In genomic region chr5:172861461-172861860, GRCh38 we compare ENCODE assay signal across 11 cellular contexts. TPM values are rescaled to one million over a fixed set of nuclear protein-coding genes. Genes with fewer than 3 reads are reported as not detected.
DNase-seq lines count a peak whose midpoint lies in the region; ATAC-seq and TF ChIP-seq lines count a peak whose summit lies in the region.
"Had no signal": no experiment of that assay in that cellular context is flagged by ENCODE, and none has a peak within 500 bp of the region (broad histone marks: within the 10 kb centered on the region; RNA-seq: fewer than 3 reads in every experiment).

No MANE protein-coding gene starts in this region.

- no peak for TF ChIP-seq RAD21 in IMR-90 (IDR thresholded peaks at IDR 0.05; ENCODE audit: low read length)

- ATAC-seq in IMR-90 (ENCODE audit: low read depth) (no peak), GM19395 (IDR thresholded peaks at IDR 0.05; ENCODE audit: unreplicated experiment) (no peak), HG03108 (IDR thresholded peaks at IDR 0.05; ENCODE audit: unreplicated experiment) (no peak), HG03045 (IDR thresholded peaks at IDR 0.05; ENCODE audit: unreplicated experiment) (no peak)

- 89% methylated on average over 4 of the region's 5 CpGs; no CpG with 5 or more reads in 1 of the 2 experiments for WGBS in IMR-90 (ENCODE audit: extremely low coverage in 2 of 2, insufficient read length in 1 of 2), 2 experiments
- 87% methylated on average over 5 of the region's 5 CpGs for WGBS in mesenchymal stem cell
- 64% methylated on average over 5 of the region's 5 CpGs for WGBS in suprapubic skin

- H2BK20ac ChIP-seq in IMR-90 (ENCODE audit: low read depth, low read length), result peak overlapping the region; percentile 82; the same call in 1 of the 2 replicates

- H3K4me1 ChIP-seq in IMR-90 (ENCODE audit: control insufficient read depth, insufficient read depth, low read length), result peaks cover 45% of the 10 kb centered on the region
- H3K4me1 ChIP-seq in mesenchymal stem cell (ENCODE audit: control insufficient read depth, insufficient read depth, low read depth, low read length), result peaks cover 43% of the 10 kb centered on the region
- peaks cover 67% of the 10 kb centered on the region for H3K4me1 ChIP-seq in suprapubic skin

- 0 out of 2 replicates have a peak, but pooled peaks cover 3% of the 10 kb centered on the region for H4K20me1 ChIP-seq in IMR-90 (ENCODE audit: insufficient read depth, low read length)

- H4K8ac ChIP-seq in IMR-90 (ENCODE audit: low read depth in 2 of 2, low read length in 2 of 2) (peak overlapping the region; percentile 58 to 84), mesenchymal stem cell (ENCODE audit: low read length) (no peak overlapping the region)

- TF ChIP-seq CTCF in IMR-90 (conservative IDR thresholded peaks at IDR 0.05; ENCODE audit: low read depth, low read length), result no peak
- no peak for TF ChIP-seq CTCF in MCF 10A (IDR thresholded peaks at IDR 0.05; ENCODE audit: unreplicated experiment)
- TF ChIP-seq CTCF in suprapubic skin (IDR thresholded peaks at IDR 0.05), result no peak

- H3K9me3 ChIP-seq in IMR-90 (ENCODE audit: control insufficient read depth, insufficient read depth, low read length), result no peaks in the 10 kb centered on the region
- H3K9me3 ChIP-seq in mesenchymal stem cell (ENCODE audit: control insufficient read depth, low read length), result no peaks in the 10 kb centered on the region
- no peaks in the 10 kb centered on the region for H3K9me3 ChIP-seq in suprapubic skin

- peak overlapping the region; percentile 50 for H3K4me3 Mint-ChIP-seq in MCF 10A (ENCODE audit: unreplicated experiment)

- H2BK120ac ChIP-seq in IMR-90 (ENCODE audit: low read depth, low read length) (peak overlapping the region; percentile 94), mesenchymal stem cell (ENCODE audit: low read depth, low read length) (no peak overlapping the region)

- no peak for TF ChIP-seq POLR2A in IMR-90 (IDR thresholded peaks at IDR 0.05; ENCODE audit: low read depth, low read length)
- TF ChIP-seq POLR2A in suprapubic skin (IDR thresholded peaks at IDR 0.05), result no peak

- H3K9me1 ChIP-seq in IMR-90 (ENCODE audit: insufficient read depth, low read length), result peaks cover 45% of the 10 kb centered on the region

- H4K91ac ChIP-seq in IMR-90 (ENCODE audit: insufficient read depth, low read depth, low read length) (peak overlapping the region; percentile 89), mesenchymal stem cell (ENCODE audit: low read length) (no peak overlapping the region)

- dilution Hi-C loops in IMR-90 (cut with HindIII; ENCODE audit: low sequenced_read_pairs, unreplicated experiment), result no loop called here

- no peak for TF ChIP-seq EP300 in suprapubic skin (IDR thresholded peaks at IDR 0.05)

- DNase-seq in IMR-90, result no peak
- no peak for DNase-seq in MCF 10A (ENCODE audit: unreplicated experiment)
- DNase-seq in mesenchymal stem cell, result no peak
- DNase-seq in suprapubic skin (ENCODE audit: low spot score in 2 of 2), result no peak
- DNase-seq in SKM-1 (lab: John Stamatoyannopoulos, UW; ENCODE audit: unreplicated experiment), result no peak
- DNase-seq: activated gamma-delta T cell, NCI-H2081, SIG-M5 had no signal

- no peak overlapping the region for H3K4me3 ChIP-seq in IMR-90 (ENCODE audit: insufficient read depth, low read depth, low read length)
- peak overlapping the region in 1 of 2 experiments; percentile 37 for H3K4me3 ChIP-seq in mesenchymal stem cell (ENCODE audit: insufficient read depth in 1 of 2, low read depth in 1 of 2, low read length in 2 of 2)
- H3K4me3 ChIP-seq in suprapubic skin, result no peak overlapping the region

- H3K9ac ChIP-seq in IMR-90 (ENCODE audit: low read depth, low read length), result no peak overlapping the region
- H3K9ac ChIP-seq in mesenchymal stem cell (ENCODE audit: low read length), result peak overlapping the region; percentile 81

- no peaks in the 10 kb centered on the region for H3K27me3 Mint-ChIP-seq in MCF 10A (ENCODE audit: insufficient read depth, unreplicated experiment)

- H2AK5ac ChIP-seq in IMR-90 (ENCODE audit: low read depth, low read length), result peak overlapping the region; percentile 98
- H2AK5ac ChIP-seq in mesenchymal stem cell (ENCODE audit: low read length, severe bottlenecking), result peak overlapping the region; percentile 50

- H2BK5ac ChIP-seq in IMR-90 (ENCODE audit: low read depth, low read length, poor library complexity, severe bottlenecking) (peak overlapping the region; percentile 95), mesenchymal stem cell (ENCODE audit: low read depth, low read length, poor library complexity, severe bottlenecking) (no peak overlapping the region)

- H3K23ac ChIP-seq in IMR-90 (ENCODE audit: low read depth, low read length) (peak overlapping the region; percentile 89; the same call in 1 of the 2 replicates), mesenchymal stem cell (ENCODE audit: low read length in 2 of 2) (no peak overlapping the region)

- H3K14ac ChIP-seq in IMR-90 (replicated peaks; ENCODE audit: low read depth, low read length) (peak overlapping the region; percentile 79), mesenchymal stem cell (ENCODE audit: low read length in 2 of 2) (no peak overlapping the region)

- no peak overlapping the region for H2AK9ac ChIP-seq in IMR-90 (replicated peaks; ENCODE audit: low read depth, low read length, poor library complexity)

- in situ Hi-C loops in IMR-90 (cut with MboI; ENCODE audit: low sequenced_read_pairs), result no loop called here

- no peak overlapping the region for H3K4me2 ChIP-seq in IMR-90 (ENCODE audit: low read depth, low read length)
- H3K4me2 ChIP-seq in mesenchymal stem cell (ENCODE audit: low read length, poor library complexity, severe bottlenecking), result no peak overlapping the region

- CTCF ChIA-PET in IMR-90 (lab: Yijun Ruan, JAX), result interaction anchor here (0.6 kb wide), 1 partner anchor 478 kb away, joined by 4 read pairs; no protein-coding TSS in a partner anchor
- CTCF ChIA-PET in MCF 10A (lab: Yijun Ruan, JAX), result interaction anchor here (0.6 to 2.8 kb wide), 6 partner anchors 8 to 147 kb away, joined by 3 to 20 read pairs (median 4); no protein-coding TSS in a partner anchor

- H3K56ac ChIP-seq in IMR-90 (ENCODE audit: extremely low read depth, insufficient read depth, low read length), result no peak overlapping the region

- peak overlapping the region; percentile 59 for H4K5ac ChIP-seq in IMR-90 (ENCODE audit: low read depth, low read length)

- H3K27me3 ChIP-seq in IMR-90 (ENCODE audit: control insufficient read depth, insufficient read depth, low read length), result no peaks in the 10 kb centered on the region
- H3K27me3 ChIP-seq in mesenchymal stem cell (ENCODE audit: control insufficient read depth in 1 of 2, insufficient read depth in 1 of 2, low read length in 2 of 2), result no peaks in the 10 kb centered on the region
- no peaks in the 10 kb centered on the region for H3K27me3 ChIP-seq in suprapubic skin

- H3K9me3 Mint-ChIP-seq in MCF 10A (ENCODE audit: unreplicated experiment), result no peaks in the 10 kb centered on the region

- H3K36me3 Mint-ChIP-seq in MCF 10A (ENCODE audit: insufficient read depth, unreplicated experiment), result peaks cover 47% of the 10 kb centered on the region

- H3K79me1 ChIP-seq in IMR-90 (ENCODE audit: low read depth in 1 of 2, low read length in 2 of 2) (peaks cover 21 to 87% of the 10 kb centered on the region in 2 experiments), mesenchymal stem cell (replicated peaks; ENCODE audit: low read length, poor library complexity, severe bottlenecking) (peaks cover 28% of the 10 kb centered on the region)

- H3K4me1 Mint-ChIP-seq in MCF 10A (ENCODE audit: insufficient read depth, unreplicated experiment), result peaks cover 60% of the 10 kb centered on the region

- BruUV-seq in IMR-90 (replicated peaks; lab: Mats Ljungman, UMichigan), result no TSS peak
- BruUV-seq in MCF 10A (replicated peaks; lab: Mats Ljungman, UMichigan), result TSS peak; percentile 22

- H2AFZ ChIP-seq in IMR-90 (replicated peaks; ENCODE audit: low read length, poor library complexity) (no peak overlapping the region), mesenchymal stem cell (ENCODE audit: low read depth, low read length) (no peak overlapping the region)

- H3K18ac ChIP-seq in IMR-90 (ENCODE audit: low read depth, low read length) (peak overlapping the region; percentile 61; the same call in 1 of the 2 replicates), mesenchymal stem cell (ENCODE audit: low read depth in 1 of 2, low read length in 2 of 2) (no peak overlapping the region)

- H3K4ac ChIP-seq in IMR-90 (ENCODE audit: low read depth, low read length) (peak overlapping the region; percentile 95), mesenchymal stem cell (ENCODE audit: low read depth in 1 of 2, low read length in 2 of 2) (no peak overlapping the region)

- H3K27ac ChIP-seq in IMR-90 (ENCODE audit: insufficient read depth, low read length), result peak overlapping the region; percentile 62
- no peak overlapping the region for H3K27ac ChIP-seq in mesenchymal stem cell (ENCODE audit: low read length, poor library complexity, severe bottlenecking)
- H3K27ac ChIP-seq in suprapubic skin, result peak overlapping the region; percentile 91

- peaks cover 5% of the 10 kb centered on the region; the same call in 1 of the 2 replicates for H3K36me3 ChIP-seq in IMR-90 (ENCODE audit: control insufficient read depth, insufficient read depth, low read length)
- H3K36me3 ChIP-seq in mesenchymal stem cell (ENCODE audit: control insufficient read depth in 1 of 2, insufficient read depth in 2 of 2, low read depth in 1 of 2, low read length in 2 of 2), result peaks cover 13 to 17% of the 10 kb centered on the region in 2 experiments
- H3K36me3 ChIP-seq in suprapubic skin, result no peaks in the 10 kb centered on the region

- intact Hi-C loops in IMR-90 (cut with micrococcal nuclease) (no loop called here), MCF 10A (cut with micrococcal nuclease) (no loop called here)

- POLR2A ChIA-PET in IMR-90 (lab: Charles Lee; ENCODE audit: unreplicated experiment), result no interaction called here
- POLR2A ChIA-PET in MCF 10A (lab: Yijun Ruan, JAX), result interaction anchor here (0.8 to 19.9 kb wide), 21 partner anchors 9 to 128 kb away, joined by 3 to 431 read pairs (median 7); partner anchors contain the start of gene DUSP1

- peak overlapping the region in 1 of 2 experiments; percentile 59 for H2BK12ac ChIP-seq in mesenchymal stem cell (ENCODE audit: low read length in 2 of 2)

- H2BK15ac ChIP-seq in IMR-90 (ENCODE audit: low read depth, low read length), result peak overlapping the region; percentile 98
- no peak overlapping the region for H2BK15ac ChIP-seq in mesenchymal stem cell (ENCODE audit: low read depth, poor library complexity, severe bottlenecking)

- H3K27ac Mint-ChIP-seq in MCF 10A (ENCODE audit: low read depth, unreplicated experiment), result peak overlapping the region; percentile 75

TF ChIP-seq in IMR-90, 13 proteins besides CTCF, POLR2A, EP300 and RAD21 (continues in another document):
- TF ChIP-seq FOS (IDR thresholded peaks at IDR 0.05; ENCODE audit: low read depth, low read length) (no peak), MXI1 (IDR thresholded peaks at IDR 0.05; ENCODE audit: borderline replicate concordance, low read depth, low read length) (no peak)

RNA-seq across cellular contexts. Expression of gene ERGIC1, which starts 27.4 kb away (rescaled TPM):
- 124 and 134 TPM in 2 replicates for total RNA-seq in IMR-90 (2012; rRNA removed)
- 185 and 192 TPM in 2 replicates for polyA plus RNA-seq in IMR-90 (2012; rRNA removed)
- 59.2 and 179 TPM in 2 replicates for polyA plus RNA-seq in IMR-90 (2012; cell fraction: cytosol; rRNA removed)
- polyA plus RNA-seq in IMR-90 (2012; cell fraction: nucleus; rRNA removed; ENCODE audit: low replicate concordance), result 128 and 132 TPM in 2 replicates
- total RNA-seq in MCF 10A (2022), result 257 and 292 TPM in 2 replicates
- polyA plus RNA-seq in mesenchymal stem cell (2013, experiment 1 of 2), result 143 TPM
- 140 TPM for polyA plus RNA-seq in mesenchymal stem cell (2013, experiment 2 of 2)
- 100 to 1,000 TPM in 1 of 4 donors, 10 to 100 TPM in 3; 81.2 to 106 (median 91.8) TPM for total RNA-seq in suprapubic skin
